In genomic region chr11:112656772-112657428, GRCh38 we compare ENCODE assay signal across 13 cellular contexts.
A peak's percentile ranks its signal among the peaks of the same experiment; 100 is the strongest.
DNase-seq lines count a peak whose midpoint lies in the region; ATAC-seq and TF ChIP-seq lines count a peak whose summit lies in the region.
"Had no signal": no experiment of that assay in that cellular context is flagged by ENCODE, and none has a peak within 500 bp of the region (broad histone marks: within the 10 kb centered on the region; RNA-seq: fewer than 3 reads in every experiment).

No MANE protein-coding gene starts in this region.

- H3K9me3 ChIP-seq in osteoblast (ENCODE audit: low read depth, low read length): no peaks in the 10 kb centered on the region

- H3K4me3 ChIP-seq in choroid plexus epithelial cell (ENCODE audit: low read depth, low read length) (no peak overlapping the region), osteoblast (ENCODE audit: insufficient read depth, low read length) (no peak overlapping the region)
- H3K4me3 ChIP-seq: skin epidermis had no signal

- H3K27me3 ChIP-seq in osteoblast (ENCODE audit: insufficient read depth, low read length): no peaks in the 10 kb centered on the region

- peaks cover 20% of the 10 kb centered on the region for H3K4me1 ChIP-seq in osteoblast (ENCODE audit: insufficient read depth, low read length)

- no peaks in the 10 kb centered on the region for H4K20me1 ChIP-seq in osteoblast (ENCODE audit: insufficient read depth, low read length)

- no peak overlapping the region for H2AFZ ChIP-seq in osteoblast (ENCODE audit: low read length)

- H3K79me2 ChIP-seq in osteoblast (ENCODE audit: insufficient read depth, low read length): no peaks in the 10 kb centered on the region

- ATAC-seq in HG02870 (IDR thresholded peaks at IDR 0.05; ENCODE audit: unreplicated experiment): no peak
- ATAC-seq: CD8-positive, alpha-beta T cell had no signal

- peak; percentile 90 for DNase-seq in EH (ENCODE audit: low read depth)
- DNase-seq in M059J (ENCODE audit: low read depth): peak; percentile 50
- DNase-seq in choroid plexus epithelial cell (ENCODE audit: low read depth): peak; percentile 86
- DNase-seq in osteoblast (ENCODE audit: insufficient read length, low spot score, missing footprints): peak; percentile 73
- no peak for DNase-seq in posterior vena cava (ENCODE audit: low spot score)
- DNase-seq in NCI-H1092 (lab: John Stamatoyannopoulos, UW): no peak
- DNase-seq in NCI-H524 treated with DMSO at 0.1 percent for 48 hours (lab: John Stamatoyannopoulos, UW): no peak
- DNase-seq: activated B cell treated with CpG ODN at 0.5 μM for 24 hours; CD8-positive, alpha-beta T cell; midbrain; NCI-H187 treated with DMSO at 0.1 percent for 48 hours had no signal

- no peaks in the 10 kb centered on the region for H3K36me3 ChIP-seq in osteoblast (ENCODE audit: insufficient read depth, low read length)

- no peak overlapping the region for H3K27ac ChIP-seq in osteoblast (ENCODE audit: low read depth, low read length)

- TF ChIP-seq CTCF in choroid plexus epithelial cell (conservative IDR thresholded peaks at IDR 0.05; ENCODE audit: low read depth, low read length): no peak
- no peak for TF ChIP-seq CTCF in osteoblast (IDR thresholded peaks at IDR 0.05; ENCODE audit: extremely low read depth, low read depth, low read length)

- no peak overlapping the region for H3K4me2 ChIP-seq in osteoblast (ENCODE audit: insufficient read depth, low read length)

- intact Hi-C loops in posterior vena cava (cut with DNase I): no loop called here

Comparison
In these comparisons a context has a peak if more than half of its experiments do, and no peak if none do; other contexts are left out.
1. DNase-seq: peak in EH (single experiment), M059J (single experiment), choroid plexus epithelial cell (single experiment) and osteoblast (single experiment); none in posterior vena cava (single experiment), NCI-H1092 (single experiment) and NCI-H524 treated with DMSO at 0.1 percent for 48 hours (single experiment).